Comparison of ENCODE assay signal across 8 cellular contexts in the genomic region with DNA sequence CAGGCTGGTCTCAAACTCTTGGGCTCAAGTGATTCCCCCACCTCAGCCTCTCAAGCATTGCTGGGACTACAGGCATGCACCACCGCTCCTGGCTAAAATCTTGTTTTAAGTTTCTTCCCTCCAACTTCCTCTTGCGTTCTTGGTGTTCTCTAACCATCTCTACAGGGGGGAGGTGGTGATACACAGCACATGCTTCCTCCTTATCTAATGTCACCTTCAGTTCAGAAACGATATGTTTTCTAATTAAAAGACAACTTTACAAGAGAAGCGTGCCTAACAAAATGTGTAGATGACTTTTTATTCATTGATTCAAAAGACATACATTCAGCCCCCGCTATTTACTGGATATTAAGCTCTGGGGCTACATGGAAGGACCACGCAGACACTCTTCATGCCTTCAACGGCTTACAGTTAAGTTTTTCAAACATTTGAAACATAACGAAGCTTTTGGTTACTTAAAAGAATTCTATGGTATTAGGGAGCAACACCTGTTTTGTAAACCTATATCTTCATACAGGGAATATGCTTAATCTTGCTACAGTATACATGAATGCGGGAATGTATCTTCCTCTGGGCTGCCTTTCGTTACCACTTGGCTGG. TPM values are rescaled to one million over a fixed set of nuclear protein-coding genes. Genes with fewer than 3 reads are reported as not detected.
DNase-seq lines count a peak whose midpoint lies in the region; ATAC-seq and TF ChIP-seq lines count a peak whose summit lies in the region.

No MANE protein-coding gene starts in this region.

- ATAC-seq in GM19463 (IDR thresholded peaks at IDR 0.05; ENCODE audit: unreplicated experiment) (peak; percentile 34), HG03439 (IDR thresholded peaks at IDR 0.05; ENCODE audit: unreplicated experiment) (no peak)
- ATAC-seq in activated T-helper 17 cell treated with anti-CD3 and anti-CD28 coated beads, Interleukin-2, amount 50 U/mL, for 72 hours (replicated peaks), result no peak

- H3K4me1 Mint-ChIP-seq in activated T-helper 17 cell treated with anti-CD3 and anti-CD28 coated beads, Interleukin-2, amount 50 U/mL, for 72 hours, result peaks cover 16% of the 10 kb centered on the region

- DNase-seq in DMS53 (lab: John Stamatoyannopoulos, UW), result peak; percentile 43
- peak; percentile 7 for DNase-seq in iPS DF 19.7 (ENCODE audit: low read depth, low spot score)
- DNase-seq in smooth muscle cell (lab: John Stamatoyannopoulos, UW; ENCODE audit: unreplicated experiment), result no peak
- no peak for DNase-seq in NCI-H1092 treated with DMSO at 0.1 percent for 48 hours (lab: John Stamatoyannopoulos, UW)

- H3K27me3 ChIP-seq in HUES64 (ENCODE audit: insufficient read depth, low read length) (no peaks in the 10 kb centered on the region), smooth muscle cell (ENCODE audit: low read depth) (no peaks in the 10 kb centered on the region)

- H3K9ac ChIP-seq in HUES64 (ENCODE audit: low read depth, low read length), result peak overlapping the region; percentile 94
- H3K9ac ChIP-seq in smooth muscle cell (ENCODE audit: low read depth), result peak overlapping the region; percentile 56

- peak overlapping the region; percentile 99 for H3K4me3 Mint-ChIP-seq in activated T-helper 17 cell treated with anti-CD3 and anti-CD28 coated beads, Interleukin-2, amount 50 U/mL, for 72 hours

- H3F3A ChIP-seq in smooth muscle cell (ENCODE audit: low read depth), result no peaks in the 10 kb centered on the region

- peaks cover 8% of the 10 kb centered on the region for H3K79me2 ChIP-seq in smooth muscle cell (ENCODE audit: low read depth)

- no peak overlapping the region for H3K27ac ChIP-seq in HUES64 (ENCODE audit: low read depth, low read length)
- peak overlapping the region; percentile 34 for H3K27ac ChIP-seq in smooth muscle cell (ENCODE audit: low read depth)

- H3K4me1 ChIP-seq in HUES64 (ENCODE audit: insufficient read depth, low read length) (no peaks in the 10 kb centered on the region; the same call in 1 of the 2 replicates), smooth muscle cell (ENCODE audit: low read depth) (peaks cover 8% of the 10 kb centered on the region)

- no peaks in the 10 kb centered on the region for H3K27me3 Mint-ChIP-seq in activated T-helper 17 cell treated with anti-CD3 and anti-CD28 coated beads, Interleukin-2, amount 50 U/mL, for 72 hours

- WGBS in HUES64, result 10% methylated on average over 10 of the region's 10 CpGs
- WGBS in smooth muscle cell (ENCODE audit: low lambda C conversion rate), result 15% methylated on average over 10 of the region's 10 CpGs

- TF ChIP-seq CTCF in smooth muscle cell (IDR thresholded peaks at IDR 0.05; ENCODE audit: borderline replicate concordance, insufficient read depth, poor library complexity, severe bottlenecking), result no peak

- H4K20me1 ChIP-seq in smooth muscle cell (ENCODE audit: low read depth), result no peaks in the 10 kb centered on the region

- peak overlapping the region; percentile 87 for H3K4me2 ChIP-seq in smooth muscle cell

- H3K9me3 Mint-ChIP-seq in activated T-helper 17 cell treated with anti-CD3 and anti-CD28 coated beads, Interleukin-2, amount 50 U/mL, for 72 hours, result no peaks in the 10 kb centered on the region

- H3K9me3 ChIP-seq in HUES64 (ENCODE audit: insufficient read depth, low read depth, low read length), result no peaks in the 10 kb centered on the region
- no peaks in the 10 kb centered on the region for H3K9me3 ChIP-seq in smooth muscle cell (replicated peaks; ENCODE audit: low read depth)

- H3K4me3 ChIP-seq in HUES64 (ENCODE audit: low read length), result peak overlapping the region; percentile 85
- H3K4me3 ChIP-seq in smooth muscle cell, result peak overlapping the region; percentile 68

- peaks cover 47% of the 10 kb centered on the region for H3K36me3 Mint-ChIP-seq in activated T-helper 17 cell treated with anti-CD3 and anti-CD28 coated beads, Interleukin-2, amount 50 U/mL, for 72 hours (ENCODE audit: low read depth)

- H3K36me3 ChIP-seq in HUES64 (ENCODE audit: insufficient read depth, low read length), result peaks cover 36% of the 10 kb centered on the region
- H3K36me3 ChIP-seq in smooth muscle cell (ENCODE audit: low read depth), result peaks cover 14% of the 10 kb centered on the region

- H2AFZ ChIP-seq in smooth muscle cell (ENCODE audit: low read depth), result peak overlapping the region; percentile 94

- H3K27ac Mint-ChIP-seq in activated T-helper 17 cell treated with anti-CD3 and anti-CD28 coated beads, Interleukin-2, amount 50 U/mL, for 72 hours, result peak overlapping the region; percentile 99

RNA-seq across cellular contexts. Expression of a gene that starts 0.9 kb away (rescaled TPM):
- polyA plus RNA-seq in HUES64 (2013, experiment 1 of 2), result 54.7 TPM
- 57.2 TPM for polyA plus RNA-seq in HUES64 (2013, experiment 2 of 2)
- total RNA-seq in activated T-helper 17 cell treated with anti-CD3 and anti-CD28 coated beads, Interleukin-2, amount 50 U/mL, for 72 hours, result 10 to 100 TPM; 27.4 to 49.1 TPM
- 23.6 and 39.5 TPM in 2 replicates for total RNA-seq in smooth muscle cell
- 19.2 and 23.8 TPM in 2 replicates for polyA plus RNA-seq in smooth muscle cell

RNA-seq across cellular contexts. Expression of a gene that starts 49.5 kb away (rescaled TPM):
- polyA plus RNA-seq in HUES64 (2013, experiment 1 of 2), result 1.8 TPM
- polyA plus RNA-seq in HUES64 (2013, experiment 2 of 2), result 2.5 TPM
- total RNA-seq in activated T-helper 17 cell treated with anti-CD3 and anti-CD28 coated beads, Interleukin-2, amount 50 U/mL, for 72 hours, result under 1 TPM; 0.54 to 0.87 TPM
- total RNA-seq in smooth muscle cell, result 0.18 and 1.7 TPM in 2 replicates
- polyA plus RNA-seq in smooth muscle cell, result 0.82 and 1.0 TPM in 2 replicates

RNA-seq across cellular contexts. Expression of a gene that starts 49.8 kb away (rescaled TPM):
- 17.4 TPM for polyA plus RNA-seq in HUES64 (2013, experiment 1 of 2)
- polyA plus RNA-seq in HUES64 (2013, experiment 2 of 2), result 21.6 TPM
- 10 to 100 TPM; 19.7 to 20.2 TPM for total RNA-seq in activated T-helper 17 cell treated with anti-CD3 and anti-CD28 coated beads, Interleukin-2, amount 50 U/mL, for 72 hours
- total RNA-seq in smooth muscle cell, result 19.9 and 22.0 TPM in 2 replicates
- 9.2 and 16.2 TPM in 2 replicates for polyA plus RNA-seq in smooth muscle cell

Comparison
In these comparisons a context has a peak if more than half of its experiments do, and no peak if none do; other contexts are left out.
1. DNase-seq: peak in DMS53 (single experiment) and iPS DF 19.7 (single experiment); none in smooth muscle cell (single experiment) and NCI-H1092 treated with DMSO at 0.1 percent for 48 hours (single experiment).